ENCODE assay signal across 9 cellular contexts in the genomic region with DNA sequence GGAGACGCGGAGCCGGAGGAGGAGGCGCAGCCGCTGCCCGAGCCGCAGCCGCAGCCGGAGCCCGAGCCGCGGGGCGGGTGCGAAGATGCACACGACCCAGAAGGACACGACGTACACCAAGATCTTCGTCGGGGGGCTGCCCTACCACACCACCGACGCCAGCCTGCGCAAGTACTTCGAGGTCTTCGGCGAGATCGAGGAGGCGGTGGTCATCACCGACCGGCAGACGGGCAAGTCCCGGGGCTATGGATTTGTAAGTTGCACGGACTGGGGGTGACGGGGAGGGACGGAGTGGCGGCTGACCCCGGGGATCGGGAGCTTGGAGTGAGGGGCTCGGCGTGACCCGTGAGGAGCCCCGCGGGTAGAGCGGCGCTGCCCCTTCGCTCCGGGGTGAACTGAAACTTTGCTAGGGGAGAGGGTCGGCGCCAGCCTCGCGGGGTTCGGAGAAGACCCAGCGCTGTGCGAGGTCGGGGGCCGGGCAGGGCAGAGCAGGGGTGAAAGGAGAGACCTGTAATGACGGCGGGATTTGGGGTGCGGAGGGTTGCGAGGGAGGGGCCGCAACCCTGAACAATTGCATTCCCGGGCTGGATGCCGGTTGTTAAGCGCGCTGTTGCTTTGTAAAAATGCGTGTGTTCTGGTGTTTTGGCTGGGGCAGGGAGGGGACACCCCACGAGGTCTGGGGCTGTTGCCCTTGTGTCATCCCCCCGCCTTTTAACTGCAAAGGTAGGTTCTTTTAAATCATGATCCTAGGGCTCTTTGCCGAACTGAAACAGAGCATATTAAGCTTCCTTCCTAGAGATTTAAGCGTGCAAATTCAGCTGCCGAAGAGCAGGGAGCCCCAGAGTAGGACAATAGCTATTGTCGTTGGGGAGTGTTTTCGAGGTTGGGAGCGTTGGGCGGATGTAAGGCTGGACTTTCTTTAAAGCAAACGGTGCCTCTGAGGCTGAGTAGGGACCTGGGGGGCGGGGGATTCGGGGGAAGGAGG. TPM values are rescaled to one million over a fixed set of nuclear protein-coding genes. Genes with fewer than 3 reads are reported as not detected.
DNase-seq lines count a peak whose midpoint lies in the region; ATAC-seq, FAIRE-seq and TF ChIP-seq lines count a peak whose summit lies in the region.
"Had no signal": no experiment of that assay in that cellular context is flagged by ENCODE, and none has a peak within 500 bp of the region (broad histone marks: within the 10 kb centered on the region; RNA-seq: fewer than 3 reads in every experiment).

No MANE protein-coding gene starts in this region.

- in situ Hi-C loops in HAP-1 (cut with MboI; ENCODE audit: low sequenced_read_pairs) = no loop called here

- TF ChIP-seq POLR2A in A549 (IDR thresholded peaks at IDR 0.05; ENCODE audit: low read length) = no peak

- 0% methylated on average over 14 of the region's 77 CpGs for WGBS in A549 (ENCODE audit: missing lambda C conversion rate)

- ATAC-seq in A549 (peak; percentile 19 to 21; a peak in 5 of 6 replicates), HG03432 (IDR thresholded peaks at IDR 0.05; ENCODE audit: unreplicated experiment) (no peak)
- no peak for ATAC-seq in activated naive CD8-positive, alpha-beta T cell treated with anti-CD3 and anti-CD28 coated beads, Interleukin-2, amount 10 ng/mL, durations not matched to agents 7 days and 5 days (ENCODE audit: low read depth)

- peaks cover 65% of the 10 kb centered on the region for H3K27me3 Mint-ChIP-seq in activated naive CD8-positive, alpha-beta T cell treated with anti-CD3 and anti-CD28 coated beads, Interleukin-2, amount 10 ng/mL, durations not matched to agents 7 days and 5 days

- H3K36me3 Mint-ChIP-seq in activated naive CD8-positive, alpha-beta T cell treated with anti-CD3 and anti-CD28 coated beads, Interleukin-2, amount 10 ng/mL, durations not matched to agents 7 days and 5 days = no peaks in the 10 kb centered on the region

- no peak for FAIRE-seq in A549 (lab: Jason Lieb, UNC)
- FAIRE-seq: endometrium had no signal

- peak overlapping the region; percentile 90 for H3K4me3 ChIP-seq in A549
- peak overlapping the region; percentile 66 for H3K4me3 ChIP-seq in HAP-1
- H3K4me3 ChIP-seq in iPS-11a (ENCODE audit: low read depth, low read length) = peak overlapping the region; percentile 53
- peak overlapping the region; percentile 93 for H3K4me3 ChIP-seq in retinal pigment epithelial cell (ENCODE audit: low read length)

- CTCF ChIA-PET in A549 (lab: Yijun Ruan, JAX) = interaction anchor here (1.3 to 2.5 kb wide), 3 partner anchors 29 to 303 kb away, joined by 3 to 14 read pairs (median 5); no protein-coding TSS in a partner anchor

- H3K4me1 ChIP-seq in A549 (peaks cover 39% of the 10 kb centered on the region), HAP-1 (peaks cover 41% of the 10 kb centered on the region)

- H3K27me3 ChIP-seq in HAP-1 (ENCODE audit: low read depth) = no peaks in the 10 kb centered on the region

- H3K27ac Mint-ChIP-seq in activated naive CD8-positive, alpha-beta T cell treated with anti-CD3 and anti-CD28 coated beads, Interleukin-2, amount 10 ng/mL, durations not matched to agents 7 days and 5 days = no peak overlapping the region

- H3K4me2 ChIP-seq in A549 = peak overlapping the region; percentile 89

- no peak for TF ChIP-seq RAD21 in A549 (conservative IDR thresholded peaks at IDR 0.05 in 1 of 2, IDR thresholded peaks at IDR 0.05 in 1 of 2)

- H3K4me1 Mint-ChIP-seq in activated naive CD8-positive, alpha-beta T cell treated with anti-CD3 and anti-CD28 coated beads, Interleukin-2, amount 10 ng/mL, durations not matched to agents 7 days and 5 days = peaks cover 8% of the 10 kb centered on the region

- H3K9me3 Mint-ChIP-seq in activated naive CD8-positive, alpha-beta T cell treated with anti-CD3 and anti-CD28 coated beads, Interleukin-2, amount 10 ng/mL, durations not matched to agents 7 days and 5 days = no peaks in the 10 kb centered on the region

- H3K9me3 ChIP-seq in A549 (no peaks in the 10 kb centered on the region), HAP-1 (no peaks in the 10 kb centered on the region)

- POLR2A ChIA-PET in A549 (lab: Yijun Ruan, JAX) = interaction anchor here (0.7 to 1.5 kb wide), 2 partner anchors 11 to 298 kb away, joined by 5 to 8 read pairs; no protein-coding TSS in a partner anchor
- POLR2A ChIA-PET in activated naive CD8-positive, alpha-beta T cell treated with anti-CD3 and anti-CD28 coated beads, Interleukin-2, amount 10 ng/mL, durations not matched to agents 7 days and 5 days (lab: Charles Lee) = interaction anchor here (0.6 kb wide), 1 partner anchor 378 kb away, joined by 3 read pairs; no protein-coding TSS in a partner anchor

- H3K27ac ChIP-seq in A549 = peak overlapping the region; percentile 84 to 99

- peaks cover 7% of the 10 kb centered on the region for H3K36me3 ChIP-seq in HAP-1 (replicated peaks)

- TF ChIP-seq EP300 in A549 (IDR thresholded peaks at IDR 0.05) = no peak

- peak overlapping the region; percentile 75 for H3K4me3 Mint-ChIP-seq in activated naive CD8-positive, alpha-beta T cell treated with anti-CD3 and anti-CD28 coated beads, Interleukin-2, amount 10 ng/mL, durations not matched to agents 7 days and 5 days

- DNase-seq in A549 (ENCODE audit: low read depth in 1 of 2, low spot score in 1 of 2) = no peak
- peak; percentile 49 to 67 for DNase-seq in HAP-1 (ENCODE audit: low spot score in 2 of 2)
- no peak for DNase-seq in activated naive CD8-positive, alpha-beta T cell treated with anti-CD3 and anti-CD28 coated beads, Interleukin-2, amount 10 ng/mL, durations not matched to agents 7 days and 5 days
- no peak for DNase-seq in retinal pigment epithelial cell (ENCODE audit: low read depth)
- DNase-seq in NCI-H187 treated with DMSO at 0.1 percent for 48 hours (lab: John Stamatoyannopoulos, UW) = no peak
- DNase-seq in H4 (ENCODE audit: low spot score) = no peak

- no peak for TF ChIP-seq CTCF in A549 (IDR thresholded peaks at IDR 0.05)
- no peak for TF ChIP-seq CTCF in retinal pigment epithelial cell (conservative IDR thresholded peaks at IDR 0.05; ENCODE audit: low read depth, low read length)

TF ChIP-seq in A549, 52 proteins besides CTCF, POLR2A, EP300 and RAD21:
- no peak for TF ChIP-seq FOSL2 (IDR thresholded peaks at IDR 0.05)
- no peak for TF ChIP-seq FOSL2 (CRISPR knock-in tag; IDR thresholded peaks at IDR 0.05)
- no peak for TF ChIP-seq EHMT2 (IDR thresholded peaks at IDR 0.05; ENCODE audit: low read depth)
- no peak for TF ChIP-seq MAZ (IDR thresholded peaks at IDR 0.05; ENCODE audit: borderline replicate concordance, low read depth, low read length)
- TF ChIP-seq, protein P1, sequence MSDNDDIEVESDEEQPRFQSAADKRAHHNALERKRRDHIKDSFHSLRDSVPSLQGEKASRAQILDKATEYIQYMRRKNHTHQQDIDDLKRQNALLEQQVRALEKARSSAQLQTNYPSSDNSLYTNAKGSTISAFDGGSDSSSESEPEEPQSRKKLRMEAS (IDR thresholded peaks at IDR 0.05) = peak; percentile 33; the same call in 1 of the 2 replicates
- TF ChIP-seq, protein P2, sequence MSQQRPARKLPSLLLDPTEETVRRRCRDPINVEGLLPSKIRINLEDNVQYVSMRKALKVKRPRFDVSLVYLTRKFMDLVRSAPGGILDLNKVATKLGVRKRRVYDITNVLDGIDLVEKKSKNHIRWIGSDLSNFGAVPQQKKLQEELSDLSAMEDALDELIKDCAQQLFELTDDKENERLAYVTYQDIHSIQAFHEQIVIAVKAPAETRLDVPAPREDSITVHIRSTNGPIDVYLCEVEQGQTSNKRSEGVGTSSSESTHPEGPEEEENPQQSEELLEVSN (IDR thresholded peaks at IDR 0.05; ENCODE audit: borderline replicate concordance, low read depth) = 0 out of 2 replicates have a peak, but pooled peaks have one; percentile 1

RNA-seq across cellular contexts. Expression of a gene that starts 0.6 kb away (rescaled TPM):
- polyA plus RNA-seq in A549 (2011; rRNA removed) = 21.5 and 27.5 TPM in 2 replicates
- 29.6 and 44.3 TPM in 2 replicates for polyA plus RNA-seq in A549 (2012; cell fraction: cytosol; rRNA removed)
- 38.0 and 63.0 TPM in 2 replicates for polyA plus RNA-seq in A549 (2012; cell fraction: nucleus; rRNA removed)
- polyA plus RNA-seq in A549 (2017; fragmentation: RNase III; extraction: RNeasy Plus Mini Kit Qiagen cat#74134 plus additional on column Dnase treatment) = 13.5 to 13.9 TPM (median 13.7 TPM) in 3 replicates
- 41.1 and 45.7 TPM in 2 replicates for polyA minus RNA-seq in A549 (2011; rRNA and poly(A)+ RNA removed)
- not detected for total RNA-seq in activated naive CD8-positive, alpha-beta T cell treated with anti-CD3 and anti-CD28 coated beads, Interleukin-2, amount 10 ng/mL, durations not matched to agents 7 days and 5 days
- 1.0 and 1.1 TPM in 2 replicates for total RNA-seq in H4 (2014; rRNA removed; shearing (Covaris generic))

Comparison
In these comparisons a context has a peak if more than half of its experiments do, and no peak if none do; other contexts are left out.
1. ATAC-seq: peak in A549 (2 of 2); none in activated naive CD8-positive, alpha-beta T cell treated with anti-CD3 and anti-CD28 coated beads, Interleukin-2, amount 10 ng/mL, durations not matched to agents 7 days and 5 days (single experiment) and HG03432 (single experiment).
2. DNase-seq: peak in HAP-1 (2 of 2); none in A549 (0 of 2), activated naive CD8-positive, alpha-beta T cell treated with anti-CD3 and anti-CD28 coated beads, Interleukin-2, amount 10 ng/mL, durations not matched to agents 7 days and 5 days (single experiment), retinal pigment epithelial cell (single experiment), NCI-H187 treated with DMSO at 0.1 percent for 48 hours (single experiment) and H4 (single experiment).
3. Peak in every context shown above with its lines, with median percentiles within 50 percentile points of each other: H3K4me3 ChIP-seq.